Comparison of ENCODE assay signal across 8 cellular contexts in the genomic region with DNA sequence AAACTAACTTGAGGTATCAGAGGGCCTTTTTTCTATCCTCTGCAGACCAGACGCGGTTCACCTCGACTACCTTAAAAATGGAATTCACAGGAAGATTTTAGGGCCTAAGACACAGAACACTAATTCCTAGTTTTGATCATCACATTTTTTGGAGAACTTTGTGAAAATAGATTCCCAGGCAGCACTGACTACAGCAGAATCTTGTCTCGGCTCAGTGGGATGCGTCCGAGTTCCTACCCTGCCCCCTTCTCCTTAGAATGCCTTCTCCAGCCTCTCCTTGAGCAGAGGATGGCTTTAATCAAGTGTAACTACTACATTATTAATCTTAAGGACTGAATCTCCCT. TPM values are rescaled to one million over a fixed set of nuclear protein-coding genes. Genes with fewer than 3 reads are reported as not detected.
DNase-seq lines count a peak whose midpoint lies in the region; ATAC-seq and TF ChIP-seq lines count a peak whose summit lies in the region.

No MANE protein-coding gene starts in this region.

- no peaks in the 10 kb centered on the region for H3K9me3 ChIP-seq in naive thymus-derived CD4-positive, alpha-beta T cell (ENCODE audit: control insufficient read depth in 2 of 3, low read length in 3 of 3)

- peak overlapping the region; percentile 89; the same call in 1 of the 2 replicates for H3K27ac ChIP-seq in KMS-11
- H3K27ac ChIP-seq in naive thymus-derived CD4-positive, alpha-beta T cell (ENCODE audit: low read depth, low read length), result peak overlapping the region; percentile 98

- no peaks in the 10 kb centered on the region for H3K79me2 ChIP-seq in KMS-11 (ENCODE audit: insufficient read depth, low read depth)

- H3K9me3 Mint-ChIP-seq in naive thymus-derived CD4-positive, alpha-beta T cell, result peaks cover 0 to 5% (median 3%) of the 10 kb centered on the region in 11 donors

- H2AFZ ChIP-seq in KMS-11 (ENCODE audit: low read depth), result peak overlapping the region; percentile 56

- H3K4me1 ChIP-seq in KMS-11 (ENCODE audit: low read depth, poor library complexity, severe bottlenecking), result peaks cover 6% of the 10 kb centered on the region
- H3K4me1 ChIP-seq in naive thymus-derived CD4-positive, alpha-beta T cell (ENCODE audit: control insufficient read depth in 2 of 2, insufficient read depth in 2 of 2, low read length in 2 of 2), result peaks cover 10 to 14% of the 10 kb centered on the region in 2 donors

- CTCF ChIA-PET in AG04449 (lab: Yijun Ruan, JAX) (interaction anchor here (1.4 kb wide), 1 partner anchor 202 kb away, joined by 3 read pairs; no protein-coding TSS in a partner anchor), HEK293T (lab: Yijun Ruan, JAX) (no interaction called here)
- CTCF ChIA-PET in naive thymus-derived CD4-positive, alpha-beta T cell (lab: Charles Lee), result interaction anchor here (3.3 kb wide), 1 partner anchor 8 kb away, joined by 15 read pairs; a partner anchor contains a TSS

- no peak for ATAC-seq in naive thymus-derived CD4-positive, alpha-beta T cell

- no peaks in the 10 kb centered on the region for H3K27me3 ChIP-seq in KMS-11 (ENCODE audit: insufficient read depth, low read depth)
- H3K27me3 ChIP-seq in naive thymus-derived CD4-positive, alpha-beta T cell (ENCODE audit: control insufficient read depth in 2 of 2, insufficient read depth in 2 of 2, low read length in 2 of 2), result no peaks in the 10 kb centered on the region

- intact Hi-C loops in naive thymus-derived CD4-positive, alpha-beta T cell (cut with micrococcal nuclease), result loop anchor here (1.0 to 5.0 kb wide), 12 partner anchors 8 to 1694 kb away; a partner anchor contains a TSS

- peak overlapping the region; percentile 30 for H3K4me2 ChIP-seq in KMS-11

- H3K27ac Mint-ChIP-seq in naive thymus-derived CD4-positive, alpha-beta T cell, result peak overlapping the region; percentile 75 to 100 (median 98)

- no peak for TF ChIP-seq CTCF in AG04449 (IDR thresholded peaks at IDR 0.05; ENCODE audit: insufficient read depth, low read length, missing control alignments)
- TF ChIP-seq CTCF in KMS-11 (conservative IDR thresholded peaks at IDR 0.05; ENCODE audit: low read depth, low read length), result no peak
- no peak for TF ChIP-seq CTCF in choroid plexus epithelial cell (conservative IDR thresholded peaks at IDR 0.05; ENCODE audit: low read depth, low read length)

- H4K20me1 ChIP-seq in KMS-11 (ENCODE audit: insufficient read depth), result no peaks in the 10 kb centered on the region

- POLR2A ChIA-PET in AG04449 (lab: Yijun Ruan, JAX), result interaction anchor here (1.3 kb wide), 1 partner anchor 618 kb away, joined by 3 read pairs; no protein-coding TSS in a partner anchor
- POLR2A ChIA-PET in naive thymus-derived CD4-positive, alpha-beta T cell (lab: Charles Lee), result interaction anchor here (1.0 to 4.2 kb wide), 6 partner anchors 8 to 414 kb away, joined by 3 to 89 read pairs (median 10); a partner anchor contains a TSS
- POLR2A ChIA-PET in HEK293T (lab: Yijun Ruan, JAX), result interaction anchor here (1.2 to 2.7 kb wide), 2 partner anchors 8 to 202 kb away, joined by 7 to 18 read pairs; a partner anchor contains a TSS

- no peaks in the 10 kb centered on the region for H3K27me3 Mint-ChIP-seq in naive thymus-derived CD4-positive, alpha-beta T cell

- no peaks in the 10 kb centered on the region for H3K36me3 ChIP-seq in KMS-11 (ENCODE audit: insufficient read depth)
- H3K36me3 ChIP-seq in naive thymus-derived CD4-positive, alpha-beta T cell (ENCODE audit: control insufficient read depth in 2 of 3, insufficient read depth in 3 of 3, low read length in 3 of 3), result peaks cover 0 to 10% (median 0%) of the 10 kb centered on the region in 3 experiments

- no peak overlapping the region for H3K9ac ChIP-seq in KMS-11

- peak overlapping the region; percentile 74 for H3K4me3 ChIP-seq in AG04449 (ENCODE audit: low read depth, low read length)
- no peak overlapping the region for H3K4me3 ChIP-seq in KMS-11 (IDR thresholded peaks at IDR 0.05; ENCODE audit: insufficient read depth, low read depth, low read length)
- H3K4me3 ChIP-seq in choroid plexus epithelial cell (ENCODE audit: low read depth, low read length), result peak overlapping the region; percentile 85
- peak overlapping the region; percentile 30 for H3K4me3 ChIP-seq in naive thymus-derived CD4-positive, alpha-beta T cell (ENCODE audit: low read length)

- H3K36me3 Mint-ChIP-seq in naive thymus-derived CD4-positive, alpha-beta T cell, result peaks cover 0 to 5% (median 0%) of the 10 kb centered on the region in 5 donors

- H3K4me1 Mint-ChIP-seq in naive thymus-derived CD4-positive, alpha-beta T cell, result peaks cover 6 to 40% (median 35%) of the 10 kb centered on the region in 7 donors

- no peak for DNase-seq in AG04449 (ENCODE audit: low read depth, low spot score)
- no peak for DNase-seq in choroid plexus epithelial cell (ENCODE audit: low read depth)
- no peak for DNase-seq in naive thymus-derived CD4-positive, alpha-beta T cell
- DNase-seq in islet precursor cell, result no peak
- no peak for DNase-seq in AG08396 (ENCODE audit: low spot score)
- no peak for DNase-seq in NCI-H1105 (lab: John Stamatoyannopoulos, UW)
- no peak for DNase-seq in HEK293T (ENCODE audit: extremely low spot score)

- H3K4me3 Mint-ChIP-seq in naive thymus-derived CD4-positive, alpha-beta T cell, result peak overlapping the region; percentile 77 to 99 (median 98)

TF ChIP-seq in HEK293T, 16 proteins besides CTCF, POLR2A, EP300 and RAD21:
- no peak for TF ChIP-seq FOXA1 (IDR thresholded peaks at IDR 0.05)
- TF ChIP-seq HDGF (IDR thresholded peaks at IDR 0.05; ENCODE audit: borderline replicate concordance), result no peak
- TF ChIP-seq, protein P1, sequence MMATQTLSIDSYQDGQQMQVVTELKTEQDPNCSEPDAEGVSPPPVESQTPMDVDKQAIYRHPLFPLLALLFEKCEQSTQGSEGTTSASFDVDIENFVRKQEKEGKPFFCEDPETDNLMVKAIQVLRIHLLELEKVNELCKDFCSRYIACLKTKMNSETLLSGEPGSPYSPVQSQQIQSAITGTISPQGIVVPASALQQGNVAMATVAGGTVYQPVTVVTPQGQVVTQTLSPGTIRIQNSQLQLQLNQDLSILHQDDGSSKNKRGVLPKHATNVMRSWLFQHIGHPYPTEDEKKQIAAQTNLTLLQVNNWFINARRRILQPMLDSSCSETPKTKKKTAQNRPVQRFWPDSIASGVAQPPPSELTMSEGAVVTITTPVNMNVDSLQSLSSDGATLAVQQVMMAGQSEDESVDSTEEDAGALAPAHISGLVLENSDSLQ (IDR thresholded peaks at IDR 0.05), result no peak
- TF ChIP-seq L3MBTL2 (conservative IDR thresholded peaks at IDR 0.05), result no peak
- TF ChIP-seq FOXM1 (IDR thresholded peaks at IDR 0.05; ENCODE audit: borderline replicate concordance), result no peak
- TF ChIP-seq TARDBP (IDR thresholded peaks at IDR 0.05), result no peak
- no peak for TF ChIP-seq NFRKB (IDR thresholded peaks at IDR 0.05)
- TF ChIP-seq SP1 (IDR thresholded peaks at IDR 0.05), result no peak

RNA-seq across cellular contexts. Expression of a gene that starts 0.4 kb away (rescaled TPM):
- total RNA-seq in naive thymus-derived CD4-positive, alpha-beta T cell, result 10 to 100 TPM in 2 of 5 experiments, 1 to 10 TPM in 3; 4.0 to 19.4 (median 7.4) TPM
- polyA plus RNA-seq in naive thymus-derived CD4-positive, alpha-beta T cell, result 1 to 10 TPM in 1 of 2 donors, not detected in 1; 1.1 TPM

RNA-seq across cellular contexts. Expression of a gene that starts 4.1 kb away (rescaled TPM):
- under 1 TPM in 1 of 5 experiments, not detected in 4; 0.36 TPM for total RNA-seq in naive thymus-derived CD4-positive, alpha-beta T cell
- under 1 TPM in 1 of 2 donors, not detected in 1; 0.32 TPM for polyA plus RNA-seq in naive thymus-derived CD4-positive, alpha-beta T cell

RNA-seq across cellular contexts. Expression of a gene that starts 7.9 kb away (rescaled TPM):
- total RNA-seq in naive thymus-derived CD4-positive, alpha-beta T cell, result 10 to 100 TPM; 16.2 to 20.8 (median 19.0) TPM
- polyA plus RNA-seq in naive thymus-derived CD4-positive, alpha-beta T cell, result 10 to 100 TPM; 12.8 to 16.3 TPM

RNA-seq across cellular contexts. Expression of a gene that starts 47.4 kb away (rescaled TPM):
- under 1 TPM in 1 of 5 experiments, not detected in 4; 0.12 TPM for total RNA-seq in naive thymus-derived CD4-positive, alpha-beta T cell
- not detected for polyA plus RNA-seq in naive thymus-derived CD4-positive, alpha-beta T cell

RNA-seq across cellular contexts. Expression of a gene that starts 47.5 kb away (rescaled TPM):
- total RNA-seq in naive thymus-derived CD4-positive, alpha-beta T cell, result 1 to 10 TPM in 1 of 5 experiments, under 1 TPM in 4; 0.30 to 3.7 (median 0.42) TPM
- under 1 TPM; 0.26 to 0.40 TPM for polyA plus RNA-seq in naive thymus-derived CD4-positive, alpha-beta T cell
